9 cellular contexts compared by ENCODE assay signal in genomic region chr1:209202826-209203439, GRCh38.
A peak's percentile ranks its signal among the peaks of the same experiment; 100 is the strongest.
DNase-seq lines count a peak whose midpoint lies in the region; ATAC-seq, FAIRE-seq and TF ChIP-seq lines count a peak whose summit lies in the region.
"Had no signal": no experiment of that assay in that cellular context is flagged by ENCODE, and none has a peak within 500 bp of the region (broad histone marks: within the 10 kb centered on the region; RNA-seq: fewer than 3 reads in every experiment).

No MANE protein-coding gene starts in this region.

- intact Hi-C loops in thyroid gland (cut with DNase I), result loop anchor here (10.0 kb wide), 2 partner anchors 152 to 232 kb away; no protein-coding TSS in a partner anchor

- no peak for ATAC-seq in HG03442 (IDR thresholded peaks at IDR 0.05; ENCODE audit: unreplicated experiment)
- no peak for ATAC-seq in HG03095 (IDR thresholded peaks at IDR 0.05; ENCODE audit: unreplicated experiment)

- no peak for TF ChIP-seq POLR2A in thyroid gland (IDR thresholded peaks at IDR 0.05)

- H3K4me3 ChIP-seq in WI38 (ENCODE audit: low read depth, low read length) (no peak overlapping the region), thyroid gland (replicated peaks in 1 of 3) (no peak overlapping the region)

- FAIRE-seq in A204.1 (lab: Jason Lieb, UNC) (peak; percentile 30), G401.6 (lab: Jason Lieb, UNC) (peak; percentile 28)
- FAIRE-seq: colon had no signal

- TF ChIP-seq CTCF in WI38 (IDR thresholded peaks at IDR 0.05; ENCODE audit: low read depth, low read length), result peak; percentile 50
- peak; percentile 32 to 73 (median 60) for TF ChIP-seq CTCF in thyroid gland (IDR thresholded peaks at IDR 0.05)

- H3K27me3 ChIP-seq in thyroid gland, result no peaks in the 10 kb centered on the region

- DNase-seq in NCI-H1417 (lab: John Stamatoyannopoulos, UW) (peak; percentile 56 to 85 (median 58)), hepatic stellate cell (ENCODE audit: low spot score) (peak; percentile 50), thyroid gland (peak; percentile 8 to 38)

- H3K27ac ChIP-seq in thyroid gland, result no peak overlapping the region

- WGBS in thyroid gland, 2 donors, result 0% methylated on average over 4 of the region's 4 CpGs

- H3K4me1 ChIP-seq in thyroid gland, result peaks cover 0 to 8% of the 10 kb centered on the region in 2 donors

- H3K9me3 ChIP-seq in thyroid gland, result no peaks in the 10 kb centered on the region

- H3K36me3 ChIP-seq in thyroid gland, result no peaks in the 10 kb centered on the region
